8 cellular contexts compared by ENCODE assay signal in the genomic region with DNA sequence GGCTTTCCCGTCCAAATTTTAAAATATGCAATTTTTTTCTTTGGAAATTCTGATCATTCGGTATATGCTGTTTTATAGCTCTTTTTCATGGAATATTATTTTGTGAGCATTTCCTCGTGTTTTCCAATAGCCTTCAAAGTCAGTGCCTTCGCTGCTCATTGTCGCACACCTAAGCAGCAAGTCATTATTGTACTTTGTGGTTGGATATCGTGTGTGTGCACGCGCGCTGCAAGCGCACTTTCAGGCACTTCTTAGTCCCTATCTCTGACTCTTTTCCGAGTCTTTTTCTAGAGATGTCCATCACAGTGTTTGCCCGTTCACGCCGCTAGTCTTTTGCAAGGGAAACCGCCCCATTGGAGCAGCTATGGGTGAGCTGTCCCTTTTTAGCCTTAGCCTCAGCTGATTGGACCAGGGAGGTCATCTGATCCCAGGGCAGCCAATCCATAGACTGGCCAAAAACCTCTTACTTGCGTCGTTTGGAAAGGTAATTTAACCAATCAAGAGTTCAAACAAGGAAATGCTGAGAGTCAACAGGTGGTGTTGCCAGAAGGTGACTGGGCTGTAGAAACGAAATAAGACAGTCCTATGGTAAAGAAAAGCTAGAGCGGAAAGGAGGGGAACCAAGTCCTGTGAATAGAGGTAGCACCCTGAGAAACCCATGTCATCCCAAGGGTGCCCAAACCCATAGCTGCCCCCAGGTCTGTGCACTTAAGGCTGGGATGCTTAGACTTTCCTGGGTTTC. TPM values are rescaled to one million over a fixed set of nuclear protein-coding genes. Genes with fewer than 3 reads are reported as not detected.
A peak's percentile ranks its signal among the peaks of the same experiment; 100 is the strongest.
DNase-seq lines count a peak whose midpoint lies in the region; ATAC-seq and TF ChIP-seq lines count a peak whose summit lies in the region.

No MANE protein-coding gene starts in this region.

- H3K4me3 ChIP-seq in esophagus muscularis mucosa (peak overlapping the region; percentile 62 to 70 (median 66)), mucosa of stomach (ENCODE audit: low read length) (peak overlapping the region; percentile 34)

- TF ChIP-seq EP300 in esophagus muscularis mucosa (IDR thresholded peaks at IDR 0.05), result no peak

- no peak for TF ChIP-seq CTCF in 22Rv1 (IDR thresholded peaks at IDR 0.05)
- peak in 1 of 3 experiments; percentile 18 for TF ChIP-seq CTCF in esophagus muscularis mucosa (IDR thresholded peaks at IDR 0.05)

- H3K9me3 ChIP-seq in esophagus muscularis mucosa (no peaks in the 10 kb centered on the region), mucosa of stomach (ENCODE audit: control insufficient read depth, low read length) (no peaks in the 10 kb centered on the region)

- peak overlapping the region; percentile 65 for H3K9ac ChIP-seq in mucosa of stomach (ENCODE audit: low read length)

- H3K36me3 ChIP-seq in esophagus muscularis mucosa, result peaks cover 14 to 29% (median 28%) of the 10 kb centered on the region in 4 donors
- H3K36me3 ChIP-seq in mucosa of stomach (ENCODE audit: control insufficient read depth, insufficient read depth, low read length), result peaks cover 23% of the 10 kb centered on the region

- intact Hi-C loops in esophagus muscularis mucosa (cut with DNase I), result no loop called here

- peaks cover 15 to 29% (median 27%) of the 10 kb centered on the region in 4 donors for H3K4me1 ChIP-seq in esophagus muscularis mucosa
- H3K4me1 ChIP-seq in mucosa of stomach (ENCODE audit: control insufficient read depth, insufficient read depth, low read length), result peaks cover 10% of the 10 kb centered on the region

- no peak for TF ChIP-seq POLR2A in esophagus muscularis mucosa (IDR thresholded peaks at IDR 0.05; ENCODE audit: low read depth)

- no peaks in the 10 kb centered on the region for H3K27me3 ChIP-seq in esophagus muscularis mucosa
- no peaks in the 10 kb centered on the region for H3K27me3 ChIP-seq in mucosa of stomach (ENCODE audit: control insufficient read depth, insufficient read depth, low read length)

- DNase-seq in NOMO-1 (lab: John Stamatoyannopoulos, UW; ENCODE audit: unreplicated experiment in 2 of 2) (peak; percentile 75 to 89), esophagus muscularis mucosa (ENCODE audit: extremely low spot score) (peak; percentile 96)
- DNase-seq in activated T-cell treated with anti-CD3 and anti-CD28 coated beads, Interleukin-2, amount 50 U/mL, for 48 hours, result peak; percentile 70 to 77
- DNase-seq in stimulated activated naive CD4-positive, alpha-beta T cell treated with Interleukin-2 at 50 U/mL for 16 hours (lab: John Stamatoyannopoulos, UW), result peak; percentile 41

- ATAC-seq in GM18907 (IDR thresholded peaks at IDR 0.05; ENCODE audit: unreplicated experiment) (peak; percentile 63), HG03521 (IDR thresholded peaks at IDR 0.05; ENCODE audit: unreplicated experiment) (peak; percentile 46)

- peak overlapping the region; percentile 98 for H3K27ac ChIP-seq in 22Rv1
- peak overlapping the region; percentile 91 to 96 (median 94) for H3K27ac ChIP-seq in esophagus muscularis mucosa (replicated peaks in 1 of 4)

- 6% methylated on average over 19 of the region's 19 CpGs for WGBS in esophagus muscularis mucosa

RNA-seq across cellular contexts. Expression of gene HYI, which starts 0.7 kb away (rescaled TPM):
- 10 to 100 TPM; 36.3 to 60.5 (median 50.6) TPM for total RNA-seq in esophagus muscularis mucosa

Comparison
In these comparisons a context has a peak if more than half of its experiments do, and no peak if none do; other contexts are left out.
1. Peak in every context shown above with its lines: DNase-seq, ATAC-seq, H3K4me3 ChIP-seq and H3K27ac ChIP-seq.
2. DNase-seq: peak in every context shown above with its lines; median percentile 96 in esophagus muscularis mucosa; 82 in NOMO-1; 74 in activated T-cell treated with anti-CD3 and anti-CD28 coated beads, Interleukin-2, amount 50 U/mL, for 48 hours; 41 in stimulated activated naive CD4-positive, alpha-beta T cell treated with Interleukin-2 at 50 U/mL for 16 hours.